8 cellular contexts compared by ENCODE assay signal in the genomic region with DNA sequence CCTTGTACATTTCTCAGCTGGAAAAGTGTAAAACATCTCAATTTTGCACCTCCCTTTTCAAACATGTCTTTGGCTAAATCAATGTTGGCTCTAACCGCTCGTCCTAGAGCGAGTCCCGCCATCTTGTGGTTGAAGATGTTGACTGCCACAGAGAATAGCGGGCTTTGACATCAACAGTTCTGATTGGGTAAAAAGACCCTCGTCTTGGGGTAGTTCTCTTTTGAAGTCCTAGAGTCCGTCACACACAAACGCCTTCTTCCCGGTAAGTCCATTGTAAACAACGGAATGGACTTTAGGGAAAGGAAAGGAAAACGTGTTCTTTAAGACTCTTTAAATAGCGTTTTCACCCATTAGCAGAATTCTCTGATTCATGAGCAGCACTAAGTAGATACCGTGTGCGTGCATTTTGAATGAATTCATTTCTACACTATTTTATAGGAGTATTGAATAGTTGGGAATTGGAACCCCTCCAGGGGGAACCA. TPM values are rescaled to one million over a fixed set of nuclear protein-coding genes. Genes with fewer than 3 reads are reported as not detected.
DNase-seq lines count a peak whose midpoint lies in the region; ATAC-seq and TF ChIP-seq lines count a peak whose summit lies in the region.

No MANE protein-coding gene starts in this region.

- 4% methylated on average over 14 of the region's 14 CpGs for WGBS in liver

- ATAC-seq in HG02763 (IDR thresholded peaks at IDR 0.05; ENCODE audit: unreplicated experiment) = peak; percentile 46

- peak overlapping the region; percentile 75 for H3K27ac ChIP-seq in VCaP
- H3K27ac ChIP-seq in duodenal mucosa (ENCODE audit: low read depth, low read length) = no peak overlapping the region
- peak overlapping the region; percentile 65 to 70 for H3K27ac ChIP-seq in liver (ENCODE audit: low read depth in 1 of 2, low read length in 2 of 2)

- DNase-seq in activated CD8-positive, alpha-beta memory T cell treated with anti-CD3 and anti-CD28 coated beads for 24 hours = peak; percentile 62
- no peak for DNase-seq in activated CD8-positive, alpha-beta memory T cell treated with anti-CD3 and anti-CD28 coated beads, Interleukin-2, amount 50 U/mL, for 48 hours
- DNase-seq in NCI-H1436 treated with DMSO at 0.1 percent for 48 hours (lab: John Stamatoyannopoulos, UW) = peak; percentile 23
- peak; percentile 51 for DNase-seq in stimulated activated CD8-positive, alpha-beta memory T cell treated with anti-CD3 and anti-CD28 coated beads, Interleukin-4, amount 100 ng/mL, for 48 hours

- peaks cover 13 to 15% of the 10 kb centered on the region in 2 donors for H3K4me1 ChIP-seq in duodenal mucosa (ENCODE audit: control insufficient read depth in 1 of 2, insufficient read depth in 2 of 2, low read length in 2 of 2)
- peaks cover 3 to 23% (median 10%) of the 10 kb centered on the region in 4 donors for H3K4me1 ChIP-seq in liver (ENCODE audit: control insufficient read depth in 4 of 4, insufficient read depth in 4 of 4, low read length in 3 of 4)

- peak; percentile 55 to 57 for TF ChIP-seq RAD21 in liver (IDR thresholded peaks at IDR 0.05)

- H3K36me3 ChIP-seq in duodenal mucosa (ENCODE audit: control insufficient read depth in 1 of 2, insufficient read depth in 2 of 2, low read length in 2 of 2) (peaks cover 4 to 5% of the 10 kb centered on the region in 2 donors), liver (ENCODE audit: control insufficient read depth in 4 of 4, insufficient read depth in 3 of 4, low read depth in 1 of 4, low read length in 3 of 4) (peaks cover 0 to 6% (median 5%) of the 10 kb centered on the region in 4 donors)

- peak overlapping the region; percentile 83 to 98 for H3K4me3 ChIP-seq in duodenal mucosa (ENCODE audit: low read depth in 1 of 2, low read length in 2 of 2)
- H3K4me3 ChIP-seq in liver (ENCODE audit: low read depth in 1 of 3, low read length in 3 of 3) = peak overlapping the region; percentile 84 to 96 (median 88)

- H3K9ac ChIP-seq in duodenal mucosa (ENCODE audit: low read depth in 1 of 2, low read length in 2 of 2) = peak overlapping the region; percentile 74 to 84
- H3K9ac ChIP-seq in liver (ENCODE audit: low read depth in 1 of 2, low read length in 2 of 2) = peak overlapping the region; percentile 11 to 79

- H3K27me3 ChIP-seq in duodenal mucosa (ENCODE audit: control insufficient read depth in 1 of 2, insufficient read depth in 2 of 2, low read length in 2 of 2) (peaks cover 0 to 7% of the 10 kb centered on the region in 2 donors), liver (ENCODE audit: control insufficient read depth in 4 of 4, insufficient read depth in 4 of 4, low read length in 3 of 4) (no peaks in the 10 kb centered on the region)

- H3K9me3 ChIP-seq in duodenal mucosa (ENCODE audit: control insufficient read depth in 1 of 2, low read length in 2 of 2) (no peaks in the 10 kb centered on the region), liver (ENCODE audit: control insufficient read depth in 4 of 4, low read length in 3 of 4) (peaks cover 0 to 5% (median 2%) of the 10 kb centered on the region in 4 donors)

- peak; percentile 64 for TF ChIP-seq CTCF in VCaP (conservative IDR thresholded peaks at IDR 0.05)
- TF ChIP-seq CTCF in liver (IDR thresholded peaks at IDR 0.05; ENCODE audit: low read depth, low read length, missing input control) = peak; percentile 30

TF ChIP-seq in liver, 16 proteins besides CTCF, POLR2A, EP300 and RAD21:
- TF ChIP-seq YY1 (IDR thresholded peaks at IDR 0.05) = no peak
- no peak for TF ChIP-seq RXRA (IDR thresholded peaks at IDR 0.05)
- no peak for TF ChIP-seq GABPA (IDR thresholded peaks at IDR 0.05 in 1 of 2, conservative IDR thresholded peaks at IDR 0.05 in 1 of 2)
- TF ChIP-seq, protein P1, sequence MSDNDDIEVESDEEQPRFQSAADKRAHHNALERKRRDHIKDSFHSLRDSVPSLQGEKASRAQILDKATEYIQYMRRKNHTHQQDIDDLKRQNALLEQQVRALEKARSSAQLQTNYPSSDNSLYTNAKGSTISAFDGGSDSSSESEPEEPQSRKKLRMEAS (IDR thresholded peaks at IDR 0.05) = no peak
- peak; percentile 16 for TF ChIP-seq FOXA1 (IDR thresholded peaks at IDR 0.05)
- TF ChIP-seq JUND (IDR thresholded peaks at IDR 0.05) = no peak
- TF ChIP-seq FOXA2 (IDR thresholded peaks at IDR 0.05) = no peak

RNA-seq across cellular contexts. Expression of a gene that starts 0.5 kb away (rescaled TPM):
- 10 to 100 TPM; 11.3 to 22.6 TPM for total RNA-seq in liver
- 10 to 100 TPM; 11.2 to 14.6 TPM for polyA plus RNA-seq in liver

RNA-seq across cellular contexts. Expression of a gene that starts 13.5 kb away (rescaled TPM):
- total RNA-seq in liver = under 1 TPM; 0.17 to 0.61 TPM
- polyA plus RNA-seq in liver = under 1 TPM in 1 of 2 donors, not detected in 1; 0.18 TPM

RNA-seq across cellular contexts. Expression of a gene that starts 49.6 kb away (rescaled TPM):
- under 1 TPM in 1 of 2 donors, not detected in 1; 0.25 TPM for total RNA-seq in liver
- under 1 TPM in 1 of 2 donors, not detected in 1; 0.16 TPM for polyA plus RNA-seq in liver
